1 cellular context compared by ENCODE assay signal in the genomic region with DNA sequence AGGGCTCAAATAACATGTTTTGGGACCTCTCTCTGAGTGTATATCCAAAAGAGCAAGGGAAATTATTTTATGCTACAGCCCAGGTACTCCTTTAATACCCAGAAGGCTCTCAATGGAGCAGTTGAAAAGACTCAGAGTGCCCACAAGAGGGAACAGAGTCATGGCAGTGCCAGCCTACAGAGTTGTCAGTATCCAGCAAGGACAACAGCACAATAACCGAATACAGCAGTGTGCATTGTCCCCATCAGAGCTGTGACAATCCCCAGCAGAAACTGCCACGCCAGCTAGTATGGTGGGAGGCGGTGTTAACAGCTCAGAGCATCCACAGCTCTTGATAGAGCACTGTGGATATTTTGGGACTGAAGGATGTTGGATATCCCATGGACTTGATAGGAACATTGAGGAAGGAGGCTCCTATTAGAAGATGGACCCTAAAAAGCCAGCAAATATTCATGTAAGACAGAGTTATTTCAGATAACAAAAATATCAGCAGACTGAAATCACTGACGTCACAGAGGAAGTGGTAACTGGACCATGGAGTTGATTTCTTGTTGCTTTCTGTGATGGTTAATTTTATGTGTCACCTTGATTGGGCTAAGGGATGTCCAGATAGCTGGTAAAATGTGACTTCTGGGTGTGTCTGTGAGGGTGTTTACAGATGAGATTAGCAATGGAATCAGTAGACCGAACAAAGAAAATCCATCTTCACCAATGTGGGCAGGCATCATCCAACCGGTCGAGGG.
A peak's percentile ranks its signal among the peaks of the same experiment; 100 is the strongest.
TF ChIP-seq lines count a peak whose summit lies in the region.

No MANE protein-coding gene starts in this region.

TF ChIP-seq in GM12878, 131 proteins besides CTCF, POLR2A, EP300 and RAD21:
- TF ChIP-seq ATF7 (IDR thresholded peaks at IDR 0.05; ENCODE audit: low read depth) (peak; percentile 43; the same call in 1 of the 2 replicates), BACH1 (IDR thresholded peaks at IDR 0.05; ENCODE audit: borderline replicate concordance) (no peak), ZSCAN29 (IDR thresholded peaks at IDR 0.05) (no peak), TCF3 (IDR thresholded peaks at IDR 0.05; ENCODE audit: borderline replicate concordance, insufficient read depth, low read depth, low read length) (no peak), SMAD5 (IDR thresholded peaks at IDR 0.05; ENCODE audit: low read depth) (no peak)
- TF ChIP-seq, protein P1, sequence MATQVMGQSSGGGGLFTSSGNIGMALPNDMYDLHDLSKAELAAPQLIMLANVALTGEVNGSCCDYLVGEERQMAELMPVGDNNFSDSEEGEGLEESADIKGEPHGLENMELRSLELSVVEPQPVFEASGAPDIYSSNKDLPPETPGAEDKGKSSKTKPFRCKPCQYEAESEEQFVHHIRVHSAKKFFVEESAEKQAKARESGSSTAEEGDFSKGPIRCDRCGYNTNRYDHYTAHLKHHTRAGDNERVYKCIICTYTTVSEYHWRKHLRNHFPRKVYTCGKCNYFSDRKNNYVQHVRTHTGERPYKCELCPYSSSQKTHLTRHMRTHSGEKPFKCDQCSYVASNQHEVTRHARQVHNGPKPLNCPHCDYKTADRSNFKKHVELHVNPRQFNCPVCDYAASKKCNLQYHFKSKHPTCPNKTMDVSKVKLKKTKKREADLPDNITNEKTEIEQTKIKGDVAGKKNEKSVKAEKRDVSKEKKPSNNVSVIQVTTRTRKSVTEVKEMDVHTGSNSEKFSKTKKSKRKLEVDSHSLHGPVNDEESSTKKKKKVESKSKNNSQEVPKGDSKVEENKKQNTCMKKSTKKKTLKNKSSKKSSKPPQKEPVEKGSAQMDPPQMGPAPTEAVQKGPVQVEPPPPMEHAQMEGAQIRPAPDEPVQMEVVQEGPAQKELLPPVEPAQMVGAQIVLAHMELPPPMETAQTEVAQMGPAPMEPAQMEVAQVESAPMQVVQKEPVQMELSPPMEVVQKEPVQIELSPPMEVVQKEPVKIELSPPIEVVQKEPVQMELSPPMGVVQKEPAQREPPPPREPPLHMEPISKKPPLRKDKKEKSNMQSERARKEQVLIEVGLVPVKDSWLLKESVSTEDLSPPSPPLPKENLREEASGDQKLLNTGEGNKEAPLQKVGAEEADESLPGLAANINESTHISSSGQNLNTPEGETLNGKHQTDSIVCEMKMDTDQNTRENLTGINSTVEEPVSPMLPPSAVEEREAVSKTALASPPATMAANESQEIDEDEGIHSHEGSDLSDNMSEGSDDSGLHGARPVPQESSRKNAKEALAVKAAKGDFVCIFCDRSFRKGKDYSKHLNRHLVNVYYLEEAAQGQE (IDR thresholded peaks at IDR 0.05; ENCODE audit: low read depth, low read length): no peak
- TF ChIP-seq, protein P2, sequence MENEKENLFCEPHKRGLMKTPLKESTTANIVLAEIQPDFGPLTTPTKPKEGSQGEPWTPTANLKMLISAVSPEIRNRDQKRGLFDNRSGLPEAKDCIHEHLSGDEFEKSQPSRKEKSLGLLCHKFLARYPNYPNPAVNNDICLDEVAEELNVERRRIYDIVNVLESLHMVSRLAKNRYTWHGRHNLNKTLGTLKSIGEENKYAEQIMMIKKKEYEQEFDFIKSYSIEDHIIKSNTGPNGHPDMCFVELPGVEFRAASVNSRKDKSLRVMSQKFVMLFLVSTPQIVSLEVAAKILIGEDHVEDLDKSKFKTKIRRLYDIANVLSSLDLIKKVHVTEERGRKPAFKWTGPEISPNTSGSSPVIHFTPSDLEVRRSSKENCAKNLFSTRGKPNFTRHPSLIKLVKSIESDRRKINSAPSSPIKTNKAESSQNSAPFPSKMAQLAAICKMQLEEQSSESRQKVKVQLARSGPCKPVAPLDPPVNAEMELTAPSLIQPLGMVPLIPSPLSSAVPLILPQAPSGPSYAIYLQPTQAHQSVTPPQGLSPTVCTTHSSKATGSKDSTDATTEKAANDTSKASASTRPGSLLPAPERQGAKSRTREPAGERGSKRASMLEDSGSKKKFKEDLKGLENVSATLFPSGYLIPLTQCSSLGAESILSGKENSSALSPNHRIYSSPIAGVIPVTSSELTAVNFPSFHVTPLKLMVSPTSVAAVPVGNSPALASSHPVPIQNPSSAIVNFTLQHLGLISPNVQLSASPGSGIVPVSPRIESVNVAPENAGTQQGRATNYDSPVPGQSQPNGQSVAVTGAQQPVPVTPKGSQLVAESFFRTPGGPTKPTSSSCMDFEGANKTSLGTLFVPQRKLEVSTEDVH (IDR thresholded peaks at IDR 0.05; ENCODE audit: low read depth, partially characterized antibody): no peak
